In the genomic region with DNA sequence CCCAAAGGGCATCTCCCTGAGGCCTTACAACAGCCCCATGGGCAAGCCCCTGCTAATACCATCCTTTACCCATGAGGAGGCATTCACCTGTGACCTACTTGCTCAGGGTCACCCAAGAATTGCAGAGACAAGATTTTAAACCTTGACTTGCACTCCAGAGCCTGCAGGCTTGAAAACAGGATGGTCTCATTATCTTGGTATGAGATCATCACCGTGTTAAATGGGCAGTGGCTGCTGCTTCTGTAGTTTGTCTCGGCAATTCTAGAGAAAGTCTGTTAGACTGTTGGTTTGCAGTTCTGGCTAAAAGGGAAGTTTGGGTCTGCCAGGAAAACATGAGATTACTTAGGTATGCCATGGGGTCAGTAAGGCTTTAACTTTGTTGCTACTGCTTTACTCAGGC, we compare ENCODE assay signal across 26 cellular contexts.
"Had no signal": no experiment of that assay in that cellular context is flagged by ENCODE, and none has a peak within 500 bp of the region (broad histone marks: within the 10 kb centered on the region; RNA-seq: fewer than 3 reads in every experiment).

No MANE protein-coding gene starts in this region.

- DNase-seq: activated CD4-positive, alpha-beta T cell treated with anti-CD3 and anti-CD28 coated beads for 48 hours; activated CD4-positive, alpha-beta T cell treated with anti-CD3 and anti-CD28 coated beads, Interleukin-2, amount 50 U/mL, for 4 hours; activated CD4-positive, CD25-positive, alpha-beta regulatory T cell treated with anti-CD3 and anti-CD28 coated beads, Interleukin-2, amount 50 U/mL, for 72 hours; activated CD8-positive, alpha-beta memory T cell treated with anti-CD3 and anti-CD28 coated beads, Interleukin-2, amount 10 ng/mL, durations not matched to agents 7 days and 5 days; activated effector memory CD4-positive, alpha-beta T cell treated with anti-CD3 and anti-CD28 coated beads, Interleukin-2, amount 50 U/mL, for 16 hours; activated naive CD4-positive, alpha-beta T cell treated with Interleukin-2 at 50 U/mL for 16 hours; activated naive CD8-positive, alpha-beta T cell treated with anti-CD3 and anti-CD28 coated beads, Interleukin-2, amount 50 U/mL, for 24 hours; activated T-cell treated with anti-CD3 and anti-CD28 coated beads, Interleukin-2, amount 50 U/mL, for 24 hours; amniotic stem cell; body of pancreas; central memory CD4-positive, alpha-beta T cell; Kasumi-1; KBM-7; NCI-H1105 treated with DMSO at 0.1 percent for 48 hours; NCI-H187; NCI-H2081 treated with DMSO at 0.1 percent for 48 hours; NCI-H2171; NCI-H2227 treated with DMSO at 0.1 percent for 48 hours; NCI-H446 treated with DMSO at 0.1 percent for 48 hours; NCI-H524 treated with DMSO at 0.1 percent for 48 hours; NCI-H82; PC-3; SHP77 had no signal

- H3K36me3 Mint-ChIP-seq: activated CD8-positive, alpha-beta memory T cell treated with anti-CD3 and anti-CD28 coated beads, Interleukin-2, amount 10 ng/mL, durations not matched to agents 7 days and 5 days; activated naive CD4-positive, alpha-beta T cell treated with anti-CD3 and anti-CD28 coated beads, Interleukin-2, amount 50 U/mL, for 72 hours had no signal

- H3K4me3 Mint-ChIP-seq: activated CD8-positive, alpha-beta memory T cell treated with anti-CD3 and anti-CD28 coated beads, Interleukin-2, amount 10 ng/mL, durations not matched to agents 7 days and 5 days; activated naive CD8-positive, alpha-beta T cell treated with anti-CD3 and anti-CD28 coated beads, Interleukin-2, amount 50 U/mL, for 24 hours; activated T-cell treated with anti-CD3 and anti-CD28 coated beads, Interleukin-2, amount 50 U/mL, for 24 hours; T-helper 1 cell treated with Interleukin-12 subunit alpha and Interleukin-12 subunit beta and Interleukin-4 antibody, amounts not matched to agents 30 μg/mL and 1 μg/mL, for 36 hours had no signal

- H3K27ac Mint-ChIP-seq: activated CD8-positive, alpha-beta memory T cell treated with anti-CD3 and anti-CD28 coated beads, Interleukin-2, amount 10 ng/mL, durations not matched to agents 7 days and 5 days; activated naive CD4-positive, alpha-beta T cell treated with anti-CD3 and anti-CD28 coated beads, Interleukin-2, amount 50 U/mL, for 72 hours; activated naive CD8-positive, alpha-beta T cell treated with anti-CD3 and anti-CD28 coated beads, Interleukin-2, amount 50 U/mL, for 24 hours; activated T-cell treated with anti-CD3 and anti-CD28 coated beads, Interleukin-2, amount 50 U/mL, for 24 hours; T-helper 1 cell treated with Interleukin-12 subunit alpha and Interleukin-12 subunit beta and Interleukin-4 antibody, amounts not matched to agents 30 μg/mL and 1 μg/mL, for 36 hours had no signal

- H3K4me1 Mint-ChIP-seq: activated naive CD8-positive, alpha-beta T cell treated with anti-CD3 and anti-CD28 coated beads, Interleukin-2, amount 50 U/mL, for 24 hours had no signal

- H3K27me3 Mint-ChIP-seq: activated CD8-positive, alpha-beta memory T cell treated with anti-CD3 and anti-CD28 coated beads, Interleukin-2, amount 10 ng/mL, durations not matched to agents 7 days and 5 days; activated naive CD8-positive, alpha-beta T cell treated with anti-CD3 and anti-CD28 coated beads, Interleukin-2, amount 50 U/mL, for 24 hours; activated T-cell treated with anti-CD3 and anti-CD28 coated beads, Interleukin-2, amount 50 U/mL, for 24 hours had no signal

- ATAC-seq: activated CD8-positive, alpha-beta memory T cell treated with anti-CD3 and anti-CD28 coated beads, Interleukin-2, amount 10 ng/mL, durations not matched to agents 7 days and 5 days; activated naive CD4-positive, alpha-beta T cell treated with anti-CD3 and anti-CD28 coated beads, Interleukin-2, amount 50 U/mL, for 72 hours; activated naive CD8-positive, alpha-beta T cell treated with anti-CD3 and anti-CD28 coated beads, Interleukin-2, amount 50 U/mL, for 24 hours; body of pancreas; PC-3; SK-N-SH treated with all-trans-retinoic acid at 6 μM for 48 hours had no signal
